Comparison of ENCODE assay signal across 19 cellular contexts in genomic region chr4:3316146-3316545, GRCh38. TPM values are rescaled to one million over a fixed set of nuclear protein-coding genes. Genes with fewer than 3 reads are reported as not detected.
DNase-seq lines count a peak whose midpoint lies in the region; ATAC-seq, FAIRE-seq and TF ChIP-seq lines count a peak whose summit lies in the region.
"Had no signal": no experiment of that assay in that cellular context is flagged by ENCODE, and none has a peak within 500 bp of the region (broad histone marks: within the 10 kb centered on the region; RNA-seq: fewer than 3 reads in every experiment).

No MANE protein-coding gene starts in this region.

- 93 to 97% methylated on average over 18 of the region's 18 CpGs for WGBS in endodermal cell (ENCODE audit: insufficient coverage in 1 of 2, insufficient read length in 1 of 2), 2 experiments

- H3K4me1 ChIP-seq in Caco-2, result no peaks in the 10 kb centered on the region
- peaks cover 2% of the 10 kb centered on the region for H3K4me1 ChIP-seq in endodermal cell (ENCODE audit: control insufficient read depth, insufficient read depth, low read length)

- CTCF ChIA-PET in activated CD8-positive, alpha-beta memory T cell treated with anti-CD3 and anti-CD28 coated beads, Interleukin-2, amount 10 ng/mL, durations not matched to agents 7 days and 5 days (lab: Charles Lee), result no interaction called here
- CTCF ChIA-PET in Caco-2 (lab: Charles Lee), result no interaction called here

- no peaks in the 10 kb centered on the region for H3K4me1 Mint-ChIP-seq in activated CD8-positive, alpha-beta memory T cell treated with anti-CD3 and anti-CD28 coated beads, Interleukin-2, amount 10 ng/mL, durations not matched to agents 7 days and 5 days
- H3K4me1 Mint-ChIP-seq in Caco-2 (ENCODE audit: low read depth, unreplicated experiment) (no peaks in the 10 kb centered on the region), endodermal cell (peaks cover 11% of the 10 kb centered on the region), osteocyte (ENCODE audit: unreplicated experiment) (peaks cover 2% of the 10 kb centered on the region)

- FAIRE-seq in frontal cortex (lab: Jason Lieb, UNC), result no peak
- FAIRE-seq: H54 had no signal

- no peak for ATAC-seq in activated CD8-positive, alpha-beta memory T cell treated with anti-CD3 and anti-CD28 coated beads, Interleukin-2, amount 10 ng/mL, durations not matched to agents 7 days and 5 days
- no peak for ATAC-seq in GM18502 (IDR thresholded peaks at IDR 0.05; ENCODE audit: poor library complexity, unreplicated experiment)

- H3K9me3 Mint-ChIP-seq in activated CD8-positive, alpha-beta memory T cell treated with anti-CD3 and anti-CD28 coated beads, Interleukin-2, amount 10 ng/mL, durations not matched to agents 7 days and 5 days (ENCODE audit: low read depth), result no peaks in the 10 kb centered on the region
- no peaks in the 10 kb centered on the region for H3K9me3 Mint-ChIP-seq in Caco-2 (ENCODE audit: unreplicated experiment)
- H3K9me3 Mint-ChIP-seq in endodermal cell, result no peaks in the 10 kb centered on the region
- H3K9me3 Mint-ChIP-seq in osteocyte (ENCODE audit: unreplicated experiment), result no peaks in the 10 kb centered on the region

- no peaks in the 10 kb centered on the region for H3K36me3 Mint-ChIP-seq in activated CD8-positive, alpha-beta memory T cell treated with anti-CD3 and anti-CD28 coated beads, Interleukin-2, amount 10 ng/mL, durations not matched to agents 7 days and 5 days
- H3K36me3 Mint-ChIP-seq in Caco-2 (ENCODE audit: insufficient read depth, unreplicated experiment), result peaks cover 9% of the 10 kb centered on the region
- H3K36me3 Mint-ChIP-seq in endodermal cell (ENCODE audit: low read depth), result peaks cover 16% of the 10 kb centered on the region
- H3K36me3 Mint-ChIP-seq in osteocyte (ENCODE audit: unreplicated experiment), result peaks cover 10% of the 10 kb centered on the region

- H3K9me3 ChIP-seq in Caco-2 (no peaks in the 10 kb centered on the region), endodermal cell (ENCODE audit: control insufficient read depth, low read length) (no peaks in the 10 kb centered on the region)
- H3K9me3 ChIP-seq: BLaER1 treated with 17β-estradiol and CSF1 and Interleukin-3, amounts not matched to agents 10 nM and 100 nM had no signal

- TF ChIP-seq CTCF in Caco-2 (IDR thresholded peaks at IDR 0.05; ENCODE audit: insufficient read depth in 1 of 2, low read depth in 1 of 2, low read length in 1 of 2, severe bottlenecking in 1 of 2, unreplicated experiment in 1 of 2), result no peak
- no peak for TF ChIP-seq CTCF in endodermal cell (conservative IDR thresholded peaks at IDR 0.05)
- no peak for TF ChIP-seq CTCF in osteocyte (IDR thresholded peaks at IDR 0.05)

- no peak overlapping the region for H3K9ac ChIP-seq in endodermal cell (ENCODE audit: extremely low read depth, low read length, poor library complexity, severe bottlenecking)
- H3K9ac ChIP-seq: BLaER1 treated with 17β-estradiol and CSF1 and Interleukin-3, amounts not matched to agents 10 nM and 100 nM had no signal

- peak; percentile 34 for DNase-seq in activated CD8-positive, alpha-beta memory T cell treated with anti-CD3 and anti-CD28 coated beads, Interleukin-2, amount 10 ng/mL, durations not matched to agents 7 days and 5 days
- no peak for DNase-seq in activated CD8-positive, alpha-beta memory T cell treated with anti-CD3 and anti-CD28 coated beads for 24 hours
- DNase-seq in Caco-2 (no peak), endodermal cell (peak; percentile 20), osteocyte (ENCODE audit: extremely low spot score, unreplicated experiment) (peak; percentile 70), frontal cortex (ENCODE audit: low spot score in 2 of 2) (no peak), hepatic stellate cell (ENCODE audit: low spot score) (no peak)
- DNase-seq: 8988T; DMS 273 treated with DMSO at 0.1 percent for 48 hours; KG1; NCI-H1048; NCI-H146; NCI-H226; NCI-H526 treated with DMSO at 0.1 percent for 48 hours; NK-92 treated with Interleukin-12 subunit alpha and Interleukin-12 subunit beta, amount 100 ng/mL, for 24 hours; OCI-M1 had no signal

- H3K27me3 ChIP-seq in Caco-2 (replicated peaks; ENCODE audit: control insufficient read depth, insufficient read depth, low read length), result no peaks in the 10 kb centered on the region
- H3K27me3 ChIP-seq in endodermal cell (ENCODE audit: control insufficient read depth, insufficient read depth, low read length, poor library complexity, severe bottlenecking), result no peaks in the 10 kb centered on the region
- H3K27me3 ChIP-seq: BLaER1 treated with 17β-estradiol and CSF1 and Interleukin-3, amounts not matched to agents 10 nM and 100 nM had no signal

- H3K4me3 ChIP-seq in Caco-2 (ENCODE audit: low read depth, low read length), result no peak overlapping the region
- H3K4me3 ChIP-seq in endodermal cell (ENCODE audit: low read length), result no peak overlapping the region
- H3K4me3 ChIP-seq: BLaER1 treated with 17β-estradiol and CSF1 and Interleukin-3, amounts not matched to agents 10 nM and 100 nM had no signal

- no peak overlapping the region for H3K4me3 Mint-ChIP-seq in activated CD8-positive, alpha-beta memory T cell treated with anti-CD3 and anti-CD28 coated beads, Interleukin-2, amount 10 ng/mL, durations not matched to agents 7 days and 5 days
- no peak overlapping the region for H3K4me3 Mint-ChIP-seq in Caco-2 (ENCODE audit: unreplicated experiment)
- no peak overlapping the region for H3K4me3 Mint-ChIP-seq in endodermal cell
- H3K4me3 Mint-ChIP-seq in osteocyte (ENCODE audit: unreplicated experiment), result no peak overlapping the region

- H3K27me3 Mint-ChIP-seq in activated CD8-positive, alpha-beta memory T cell treated with anti-CD3 and anti-CD28 coated beads, Interleukin-2, amount 10 ng/mL, durations not matched to agents 7 days and 5 days, result peaks cover 2% of the 10 kb centered on the region
- H3K27me3 Mint-ChIP-seq in Caco-2 (ENCODE audit: insufficient read depth, unreplicated experiment), result no peaks in the 10 kb centered on the region
- no peaks in the 10 kb centered on the region for H3K27me3 Mint-ChIP-seq in endodermal cell (ENCODE audit: insufficient read depth)
- no peaks in the 10 kb centered on the region for H3K27me3 Mint-ChIP-seq in osteocyte (ENCODE audit: unreplicated experiment)

- H3K27ac ChIP-seq in endodermal cell (ENCODE audit: low read depth, low read length), result no peak overlapping the region
- H3K27ac ChIP-seq: BLaER1 treated with 17β-estradiol and CSF1 and Interleukin-3, amounts not matched to agents 10 nM and 100 nM had no signal

- BruUV-seq in Caco-2 (replicated peaks; lab: Mats Ljungman, UMichigan), result TSS peak; percentile 41

- POLR2A ChIA-PET in Caco-2 (lab: Charles Lee), result no interaction called here

- intact Hi-C loops in Caco-2 (cut with micrococcal nuclease; ENCODE audit: unreplicated experiment), result no loop called here

- H3K27ac Mint-ChIP-seq in activated CD8-positive, alpha-beta memory T cell treated with anti-CD3 and anti-CD28 coated beads, Interleukin-2, amount 10 ng/mL, durations not matched to agents 7 days and 5 days, result no peak overlapping the region
- H3K27ac Mint-ChIP-seq in Caco-2 (ENCODE audit: unreplicated experiment) (no peak overlapping the region), endodermal cell (no peak overlapping the region), osteocyte (ENCODE audit: unreplicated experiment) (no peak overlapping the region)

- H3K36me3 ChIP-seq in Caco-2 (ENCODE audit: control insufficient read depth, insufficient read depth, low read length), result no peaks in the 10 kb centered on the region; the same call in 1 of the 2 replicates
- H3K36me3 ChIP-seq in endodermal cell (ENCODE audit: control insufficient read depth, insufficient read depth, low read length), result peaks cover 18% of the 10 kb centered on the region

RNA-seq across cellular contexts. Expression of gene RGS12, which starts 23.3 kb away (rescaled TPM):
- 1 to 10 TPM; 2.1 to 5.0 TPM for total RNA-seq in activated CD8-positive, alpha-beta memory T cell treated with anti-CD3 and anti-CD28 coated beads, Interleukin-2, amount 10 ng/mL, durations not matched to agents 7 days and 5 days
- total RNA-seq in Caco-2 (2022), result 23.1 and 24.1 TPM in 2 replicates
- total RNA-seq in endodermal cell, result 10 to 100 TPM; 45.2 to 48.6 TPM
- 47.0 TPM for polyA plus RNA-seq in endodermal cell (2013, experiment 1 of 2)
- polyA plus RNA-seq in endodermal cell (2013, experiment 2 of 2), result 44.0 TPM
- 32.5 and 35.6 TPM in 2 replicates for total RNA-seq in osteocyte
- 72.2 TPM for total RNA-seq in frontal cortex

Comparison
In these comparisons a context has a peak if more than half of its experiments do, and no peak if none do; other contexts are left out.
1. DNase-seq: peak in activated CD8-positive, alpha-beta memory T cell treated with anti-CD3 and anti-CD28 coated beads, Interleukin-2, amount 10 ng/mL, durations not matched to agents 7 days and 5 days (single experiment), endodermal cell (single experiment) and osteocyte (single experiment); none in activated CD8-positive, alpha-beta memory T cell treated with anti-CD3 and anti-CD28 coated beads for 24 hours (single experiment), Caco-2 (0 of 2), frontal cortex (0 of 2) and hepatic stellate cell (single experiment).